Comparison of ENCODE assay signal across 19 cellular contexts in genomic region chr5:76455531-76456132, GRCh38. TPM values are rescaled to one million over a fixed set of nuclear protein-coding genes. Genes with fewer than 3 reads are reported as not detected.
DNase-seq lines count a peak whose midpoint lies in the region; ATAC-seq and TF ChIP-seq lines count a peak whose summit lies in the region.
"Had no signal": no experiment of that assay in that cellular context is flagged by ENCODE, and none has a peak within 500 bp of the region (broad histone marks: within the 10 kb centered on the region; RNA-seq: fewer than 3 reads in every experiment).

No MANE protein-coding gene starts in this region.

- H3K9me2 ChIP-seq in GM23338 (ENCODE audit: insufficient read depth): no peaks in the 10 kb centered on the region
- no peaks in the 10 kb centered on the region for H3K9me2 ChIP-seq in OCI-LY7 (ENCODE audit: insufficient read depth, low read length)
- H3K9me2 ChIP-seq: SK-N-SH had no signal

- POLR2A ChIA-PET in WTC11 (lab: Charles Lee) (interaction anchor here (0.7 kb wide), 1 partner anchor 14 kb away, joined by 4 read pairs; no protein-coding TSS in a partner anchor), OCI-LY7 (lab: Charles Lee) (interaction anchor here (0.7 kb wide), 1 partner anchor 15 kb away, joined by 3 read pairs; no protein-coding TSS in a partner anchor)

- 0 out of 3 replicates have a peak, but pooled peaks cover 3% of the 10 kb centered on the region for H3K36me3 Mint-ChIP-seq in GM23338 (ENCODE audit: low read depth)
- 0 out of 2 replicates have a peak, but pooled peaks cover 3% of the 10 kb centered on the region for H3K36me3 Mint-ChIP-seq in WTC11
- H3K36me3 Mint-ChIP-seq in immature natural killer cell: peaks cover 7 to 12% (median 8%) of the 10 kb centered on the region in 3 donors
- H3K36me3 Mint-ChIP-seq in activated T-cell treated with anti-CD3 and anti-CD28 coated beads, Interleukin-2, amount 50 U/mL, for 72 hours (ENCODE audit: insufficient read depth in 2 of 2): peaks cover 4 to 6% of the 10 kb centered on the region in 2 donors

- DNase-seq in GM23338 (ENCODE audit: low spot score) (no peak), WTC11 (ENCODE audit: low spot score) (no peak), immature natural killer cell (no peak), stomach (no peak), OCI-LY7 (ENCODE audit: low spot score) (no peak)
- DNase-seq in activated naive CD4-positive, alpha-beta T cell (lab: John Stamatoyannopoulos, UW): no peak
- no peak for DNase-seq in activated T-cell treated with anti-CD3 and anti-CD28 coated beads, Interleukin-2, amount 50 U/mL, for 72 hours
- DNase-seq: C1 segment of cervical spinal cord, COR-L47, DMS 273 treated with DMSO at 0.1 percent for 48 hours, GM23248, NCI-H1417, NCI-H187, NCI-H2107, NCI-H510A, NCI-H774, SHP77 treated with DMSO at 0.1 percent for 48 hours, SK-N-SH had no signal

- 51 to 68% (median 64%) methylated on average over 4 of the region's 4 CpGs for WGBS in stomach, 5 donors

- H3K36me3 ChIP-seq in GM23338 (ENCODE audit: insufficient read depth) (no peaks in the 10 kb centered on the region), stomach (no peaks in the 10 kb centered on the region), OCI-LY7 (ENCODE audit: insufficient read depth, low read length) (no peaks in the 10 kb centered on the region)

- TF ChIP-seq POLR2A in stomach (IDR thresholded peaks at IDR 0.05): no peak

- CTCF ChIA-PET in WTC11 (lab: Charles Lee) (no interaction called here), OCI-LY7 (lab: Charles Lee; ENCODE audit: unreplicated experiment) (no interaction called here)

- H3K79me2 ChIP-seq in GM23338 (replicated peaks; ENCODE audit: insufficient read depth) (peaks cover 33% of the 10 kb centered on the region), OCI-LY7 (ENCODE audit: insufficient read depth, low read depth, low read length) (peaks cover 5% of the 10 kb centered on the region; the same call in 1 of the 2 replicates)

- no peak for TF ChIP-seq CTCF in GM23338 (conservative IDR thresholded peaks at IDR 0.05; ENCODE audit: low read depth in 2 of 2)
- TF ChIP-seq CTCF in WTC11 (IDR thresholded peaks at IDR 0.05): no peak
- no peak for TF ChIP-seq CTCF in stomach (IDR thresholded peaks at IDR 0.05)
- no peak for TF ChIP-seq CTCF in OCI-LY7 (conservative IDR thresholded peaks at IDR 0.05; ENCODE audit: low read length)

- intact Hi-C loops in stomach (cut with DNase I; ENCODE audit: low total_unique reads) (no loop called here), OCI-LY7 (cut with micrococcal nuclease; ENCODE audit: unreplicated experiment) (no loop called here)

- H3K4me3 ChIP-seq in GM23338 (no peak overlapping the region), stomach (no peak overlapping the region), OCI-LY7 (ENCODE audit: low read depth, low read length, poor library complexity, severe bottlenecking) (no peak overlapping the region)
- H3K4me3 ChIP-seq: GM23248 had no signal

- no peaks in the 10 kb centered on the region for H3K9me3 Mint-ChIP-seq in GM23338
- peaks cover 6% of the 10 kb centered on the region; the same call in 1 of the 2 replicates for H3K9me3 Mint-ChIP-seq in WTC11
- no peaks in the 10 kb centered on the region for H3K9me3 Mint-ChIP-seq in immature natural killer cell
- peaks cover 0 to 2% of the 10 kb centered on the region in 2 donors for H3K9me3 Mint-ChIP-seq in activated T-cell treated with anti-CD3 and anti-CD28 coated beads, Interleukin-2, amount 50 U/mL, for 72 hours

- no TSS peak for BruUV-seq in OCI-LY7 (replicated peaks; lab: Mats Ljungman, UMichigan)

- no peaks in the 10 kb centered on the region for H3K27me3 ChIP-seq in GM23338 (ENCODE audit: insufficient read depth)
- no peaks in the 10 kb centered on the region for H3K27me3 ChIP-seq in stomach

- 0 out of 2 replicates have a peak overlapping the region, but pooled peaks have one; percentile 68 for H3K27ac Mint-ChIP-seq in GM23338
- peak overlapping the region; percentile 71; the same call in 1 of the 2 replicates for H3K27ac Mint-ChIP-seq in WTC11
- H3K27ac Mint-ChIP-seq in immature natural killer cell: peak overlapping the region; percentile 12 to 82 (median 40)
- no peak overlapping the region for H3K27ac Mint-ChIP-seq in activated T-cell treated with anti-CD3 and anti-CD28 coated beads, Interleukin-2, amount 50 U/mL, for 72 hours

- TF ChIP-seq EP300 in stomach (IDR thresholded peaks at IDR 0.05): no peak

- H3K9me3 ChIP-seq in stomach (no peaks in the 10 kb centered on the region), OCI-LY7 (ENCODE audit: low read length) (no peaks in the 10 kb centered on the region)
- H3K9me3 ChIP-seq: SK-N-SH had no signal

- peaks cover 47% of the 10 kb centered on the region for H3K4me1 ChIP-seq in GM23338 (ENCODE audit: insufficient read depth)
- H3K4me1 ChIP-seq in stomach: peaks cover 12 to 70% (median 39%) of the 10 kb centered on the region in 4 donors
- H3K4me1 ChIP-seq in OCI-LY7 (ENCODE audit: insufficient read depth, low read length, poor library complexity, severe bottlenecking): peaks cover 6% of the 10 kb centered on the region

- H4K20me1 ChIP-seq in GM23338 (replicated peaks; ENCODE audit: insufficient read depth): no peaks in the 10 kb centered on the region; the same call in 1 of the 2 replicates
- no peaks in the 10 kb centered on the region for H4K20me1 ChIP-seq in OCI-LY7 (ENCODE audit: insufficient read depth, low read length)

- no peak for ATAC-seq in GM23338
- ATAC-seq in WTC11: no peak
- no peak for ATAC-seq in activated T-cell treated with anti-CD3 and anti-CD28 coated beads, Interleukin-2, amount 50 U/mL, for 72 hours (replicated peaks in 1 of 2)
- ATAC-seq: HCT116 had no signal

- no peaks in the 10 kb centered on the region for H3F3A ChIP-seq in GM23338 (replicated peaks; ENCODE audit: low read depth)

- H3K4me3 Mint-ChIP-seq in GM23338 (no peak overlapping the region), WTC11 (no peak overlapping the region), immature natural killer cell (no peak overlapping the region)
- H3K4me3 Mint-ChIP-seq in activated T-cell treated with anti-CD3 and anti-CD28 coated beads, Interleukin-2, amount 50 U/mL, for 72 hours: no peak overlapping the region

- H3K4me1 Mint-ChIP-seq in GM23338 (peaks cover 40% of the 10 kb centered on the region), WTC11 (peaks cover 65% of the 10 kb centered on the region), immature natural killer cell (peaks cover 85 to 92% of the 10 kb centered on the region in 2 donors)
- peaks cover 49% of the 10 kb centered on the region for H3K4me1 Mint-ChIP-seq in activated T-cell treated with anti-CD3 and anti-CD28 coated beads, Interleukin-2, amount 50 U/mL, for 72 hours (ENCODE audit: low read depth)

- H2AFZ ChIP-seq in GM23338: no peak overlapping the region
- H2AFZ ChIP-seq in OCI-LY7 (ENCODE audit: low read length): no peak overlapping the region
- H2AFZ ChIP-seq: GM23248 had no signal

- no peak overlapping the region for H3K4me2 ChIP-seq in GM23338
- no peak overlapping the region for H3K4me2 ChIP-seq in OCI-LY7 (ENCODE audit: low read length)
- H3K4me2 ChIP-seq: SK-N-SH had no signal

- 0 out of 2 replicates have a peak overlapping the region, but pooled peaks have one; percentile 3 for H3K27ac ChIP-seq in GM23338 (ENCODE audit: low read depth)
- peak overlapping the region in 3 of 5 donors; percentile 38 to 76 (median 38) for H3K27ac ChIP-seq in stomach
- H3K27ac ChIP-seq in OCI-LY7 (ENCODE audit: low read depth, low read length, poor library complexity, severe bottlenecking): no peak overlapping the region
- H3K27ac ChIP-seq: GM23248 had no signal

- H3K27me3 Mint-ChIP-seq in GM23338 (ENCODE audit: insufficient read depth, low read depth, poor library complexity) (no peaks in the 10 kb centered on the region), WTC11 (ENCODE audit: low read depth) (no peaks in the 10 kb centered on the region), immature natural killer cell (ENCODE audit: low read depth in 3 of 3) (peaks cover 0 to 1% (median 0%) of the 10 kb centered on the region in 3 donors)
- H3K27me3 Mint-ChIP-seq in activated T-cell treated with anti-CD3 and anti-CD28 coated beads, Interleukin-2, amount 50 U/mL, for 72 hours (ENCODE audit: low read depth): no peaks in the 10 kb centered on the region

TF ChIP-seq in WTC11, 78 proteins besides CTCF, POLR2A, EP300 and RAD21:
- TF ChIP-seq ATF6 (CRISPR knock-in tag; IDR thresholded peaks at IDR 0.05) (no peak), ZBTB21 (CRISPR knock-in tag; IDR thresholded peaks at IDR 0.05; ENCODE audit: borderline replicate concordance) (no peak)

RNA-seq across cellular contexts. Expression of gene IQGAP2, which starts 52.5 kb away (rescaled TPM):
- total RNA-seq in GM23338 (2014; rRNA removed; shearing (Covaris generic)): 55.8 and 86.5 TPM in 2 replicates
- polyA plus RNA-seq in GM23338 (2016; fragmentation: Nextera tagmentation; extraction: Ambion mirVana) (57.3 and 60.0 TPM in 2 replicates), immature natural killer cell (10 to 100 TPM; 38.8 to 92.5 (median 43.6) TPM), stomach (10 to 100 TPM; 11.5 to 39.7 (median 29.8) TPM)
- total RNA-seq in WTC11 (2021) (63.0 to 70.6 TPM (median 64.4 TPM) in 3 replicates), stomach (100 to 1,000 TPM in 2 of 5 donors, 10 to 100 TPM in 3; 42.0 to 122 (median 97.1) TPM), OCI-LY7 (2022) (48.7 and 50.2 TPM in 2 replicates)
- 30.0 and 49.9 TPM in 2 replicates for total RNA-seq in OCI-LY7 (2014; rRNA removed; shearing (Covaris generic))
- 100 to 1,000 TPM in 1 of 2 donors, 10 to 100 TPM in 1; 78.0 to 108 TPM for total RNA-seq in activated T-cell treated with anti-CD3 and anti-CD28 coated beads, Interleukin-2, amount 50 U/mL, for 72 hours
- total RNA-seq: GM23248 had no signal
